ENCODE assay signal across 15 cellular contexts in genomic region chr7:3112499-3113134, GRCh38.
DNase-seq lines count a peak whose midpoint lies in the region; TF ChIP-seq lines count a peak whose summit lies in the region.
"Had no signal": no experiment of that assay in that cellular context is flagged by ENCODE, and none has a peak within 500 bp of the region (broad histone marks: within the 10 kb centered on the region; RNA-seq: fewer than 3 reads in every experiment).

No MANE protein-coding gene starts in this region.

- H3K27ac ChIP-seq in BLaER1, result peak overlapping the region; percentile 0; the same call in 1 of the 2 replicates
- no peak overlapping the region for H3K27ac ChIP-seq in endodermal cell (ENCODE audit: low read depth, low read length)
- H3K27ac ChIP-seq: body of pancreas, C4-2B, gastroesophageal sphincter, PC-9, thoracic aorta had no signal

- H3K4me3 Mint-ChIP-seq in endodermal cell, result no peak overlapping the region
- H3K4me3 Mint-ChIP-seq: neural crest cell had no signal

- peaks cover 33% of the 10 kb centered on the region for H3K4me1 ChIP-seq in BLaER1
- no peaks in the 10 kb centered on the region for H3K4me1 ChIP-seq in endodermal cell (ENCODE audit: control insufficient read depth, insufficient read depth, low read length)
- H3K4me1 ChIP-seq: gastroesophageal sphincter had no signal

- DNase-seq in DMS79 (lab: John Stamatoyannopoulos, UW) (peak; percentile 11), SW480 (ENCODE audit: low spot score) (peak; percentile 34), ecto neural progenitor cell (ENCODE audit: low spot score) (peak; percentile 51), NCI-H1694 treated with DMSO at 0.1 percent for 48 hours (lab: John Stamatoyannopoulos, UW) (no peak), ACHN (no peak), endodermal cell (no peak), NCI-H510A (lab: John Stamatoyannopoulos, UW) (no peak)
- DNase-seq: body of pancreas, NCI-H1930, PC-9 had no signal

- H3K9me3 Mint-ChIP-seq in endodermal cell, result peaks cover 14% of the 10 kb centered on the region
- H3K9me3 Mint-ChIP-seq: neural crest cell had no signal

- no peaks in the 10 kb centered on the region for H3K27me3 ChIP-seq in BLaER1
- H3K27me3 ChIP-seq in endodermal cell (ENCODE audit: control insufficient read depth, insufficient read depth, low read length, poor library complexity, severe bottlenecking), result no peaks in the 10 kb centered on the region
- H3K27me3 ChIP-seq: body of pancreas had no signal

- H3K9ac ChIP-seq in BLaER1, result no peak overlapping the region
- H3K9ac ChIP-seq in endodermal cell (ENCODE audit: extremely low read depth, low read length, poor library complexity, severe bottlenecking), result no peak overlapping the region

- peaks cover 11% of the 10 kb centered on the region for H3K27me3 Mint-ChIP-seq in endodermal cell (ENCODE audit: insufficient read depth)

- H3K4me1 Mint-ChIP-seq in endodermal cell, result peaks cover 4% of the 10 kb centered on the region
- H3K4me1 Mint-ChIP-seq: neural crest cell had no signal

- peak overlapping the region; percentile 50 for H3K4me2 ChIP-seq in BLaER1
- H3K4me2 ChIP-seq: PC-9 had no signal

- in situ Hi-C loops in ACHN (cut with HindIII; ENCODE audit: low pct_ligation_motif_present, low pct_unique_long_range_greater_than_20kb, low sequenced_read_pairs), result no loop called here

- 68 to 79% methylated on average over 4 to 5 of the region's 5 CpGs for WGBS in endodermal cell (ENCODE audit: insufficient coverage in 1 of 2, insufficient read length in 1 of 2), 2 experiments

- TF ChIP-seq CTCF in endodermal cell (conservative IDR thresholded peaks at IDR 0.05), result no peak

- H3K4me3 ChIP-seq in BLaER1, result no peak overlapping the region
- no peak overlapping the region for H3K4me3 ChIP-seq in endodermal cell (ENCODE audit: low read length)
- H3K4me3 ChIP-seq: body of pancreas, gastroesophageal sphincter, PC-9, thoracic aorta had no signal

- H3K36me3 Mint-ChIP-seq in endodermal cell (ENCODE audit: low read depth), result no peaks in the 10 kb centered on the region

- no peak overlapping the region for H3K27ac Mint-ChIP-seq in endodermal cell

- no peaks in the 10 kb centered on the region for H4K20me1 ChIP-seq in BLaER1

- H3K36me3 ChIP-seq in BLaER1, result no peaks in the 10 kb centered on the region
- H3K36me3 ChIP-seq in endodermal cell (ENCODE audit: control insufficient read depth, insufficient read depth, low read length), result no peaks in the 10 kb centered on the region
- H3K36me3 ChIP-seq: gastroesophageal sphincter, thoracic aorta had no signal

- peaks cover 19% of the 10 kb centered on the region for H3K9me3 ChIP-seq in BLaER1
- H3K9me3 ChIP-seq in endodermal cell (ENCODE audit: control insufficient read depth, low read length), result peaks cover 11% of the 10 kb centered on the region
- H3K9me3 ChIP-seq: body of pancreas, thoracic aorta had no signal

Comparison
In these comparisons a context has a peak if more than half of its experiments do, and no peak if none do; other contexts are left out.
1. DNase-seq: peak in DMS79 (single experiment), SW480 (single experiment) and ecto neural progenitor cell (single experiment); none in NCI-H1694 treated with DMSO at 0.1 percent for 48 hours (single experiment), ACHN (single experiment), endodermal cell (single experiment) and NCI-H510A (single experiment).